In the genomic region with DNA sequence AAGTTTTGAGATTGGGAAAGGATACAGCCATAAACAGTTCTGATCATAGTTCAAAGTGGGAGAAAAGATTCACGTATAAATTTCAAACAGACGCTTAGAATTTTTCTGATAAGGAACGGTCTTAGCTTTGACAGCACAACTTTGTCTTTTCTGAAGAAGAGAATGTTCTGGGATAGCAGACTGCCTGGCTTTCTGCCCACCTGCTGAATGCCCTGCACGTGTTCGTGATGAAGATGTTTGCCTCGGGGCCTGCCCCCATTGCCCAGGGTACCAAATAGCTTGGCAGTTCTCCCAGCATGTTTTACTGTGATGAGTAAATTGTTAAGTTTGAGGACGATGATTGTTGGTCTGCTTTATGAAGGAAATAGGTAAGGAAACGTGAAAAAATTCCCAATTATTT, we compare ENCODE assay signal across 11 cellular contexts. TPM values are rescaled to one million over a fixed set of nuclear protein-coding genes. Genes with fewer than 3 reads are reported as not detected.
DNase-seq lines count a peak whose midpoint lies in the region; ATAC-seq, FAIRE-seq and TF ChIP-seq lines count a peak whose summit lies in the region.
"Had no signal": no experiment of that assay in that cellular context is flagged by ENCODE, and none has a peak within 500 bp of the region (broad histone marks: within the 10 kb centered on the region; RNA-seq: fewer than 3 reads in every experiment).

No MANE protein-coding gene starts in this region.

- H3K4me1 ChIP-seq in pancreas, result peaks cover 19 to 20% (median 19%) of the 10 kb centered on the region in 3 donors

- no peaks in the 10 kb centered on the region for H3K9me3 Mint-ChIP-seq in neural crest cell
- no peaks in the 10 kb centered on the region for H3K9me3 Mint-ChIP-seq in activated naive CD8-positive, alpha-beta T cell treated with anti-CD3 and anti-CD28 coated beads, Interleukin-2, amount 50 U/mL, for 24 hours

- no peak for ATAC-seq in activated naive CD8-positive, alpha-beta T cell treated with anti-CD3 and anti-CD28 coated beads, Interleukin-2, amount 50 U/mL, for 24 hours
- ATAC-seq in pancreas, result no peak
- ATAC-seq: stimulated activated naive CD8-positive, alpha-beta T cell treated with anti-CD3 and anti-CD28 coated beads, Interleukin-15, Interleukin-2, amounts not matched to agents 100 U/mL and 50 U/mL, for 24 hours had no signal

- H3K9me3 ChIP-seq in MG63, result no peaks in the 10 kb centered on the region; the same call in 1 of the 2 replicates
- H3K9me3 ChIP-seq in pancreas, result no peaks in the 10 kb centered on the region
- H3K9me3 ChIP-seq: spleen had no signal

- no peak overlapping the region for H3K4me3 ChIP-seq in AG10803 (ENCODE audit: low read length)
- no peak overlapping the region for H3K4me3 ChIP-seq in MG63
- H3K4me3 ChIP-seq in pancreas, result no peak overlapping the region
- H3K4me3 ChIP-seq: spleen had no signal

- no peak for FAIRE-seq in pancreas (lab: Jason Lieb, UNC)

- DNase-seq in AG10803 (ENCODE audit: low read depth) (peak; percentile 78), MG63 (peak; percentile 80), epithelial cell of prostate (ENCODE audit: low read depth, low spot score) (no peak), neural crest cell (ENCODE audit: low read depth, low spot score) (no peak), NCI-H82 (lab: John Stamatoyannopoulos, UW) (no peak), SIG-M5 (lab: John Stamatoyannopoulos, UW) (no peak), pancreas (no peak)
- no peak for DNase-seq in activated naive CD8-positive, alpha-beta T cell treated with anti-CD3 and anti-CD28 coated beads, Interleukin-2, amount 50 U/mL, for 24 hours
- DNase-seq: islet precursor cell; spleen; stimulated activated naive CD8-positive, alpha-beta T cell treated with anti-CD3 and anti-CD28 coated beads, Interleukin-15, Interleukin-2, amounts not matched to agents 100 U/mL and 50 U/mL, for 24 hours had no signal

- peak overlapping the region; percentile 34 for H3K27ac ChIP-seq in epithelial cell of prostate
- no peak overlapping the region for H3K27ac ChIP-seq in pancreas

- TF ChIP-seq CTCF in AG10803 (conservative IDR thresholded peaks at IDR 0.05; ENCODE audit: low read length) (no peak), neural crest cell (conservative IDR thresholded peaks at IDR 0.05) (no peak), pancreas (IDR thresholded peaks at IDR 0.05) (no peak)

- H3K36me3 ChIP-seq in MG63 (peaks cover 75% of the 10 kb centered on the region), pancreas (peaks cover 0 to 3% (median 0%) of the 10 kb centered on the region in 3 donors)

- intact Hi-C loops in pancreas (cut with DNase I), result no loop called here

- H3K27me3 ChIP-seq in MG63, result no peaks in the 10 kb centered on the region
- no peaks in the 10 kb centered on the region for H3K27me3 ChIP-seq in pancreas
- H3K27me3 ChIP-seq: spleen had no signal

- no peak overlapping the region for H3K27ac Mint-ChIP-seq in neural crest cell (ENCODE audit: unreplicated experiment)
- H3K27ac Mint-ChIP-seq in activated naive CD8-positive, alpha-beta T cell treated with anti-CD3 and anti-CD28 coated beads, Interleukin-2, amount 50 U/mL, for 24 hours, result no peak overlapping the region

- H3K4me1 Mint-ChIP-seq in neural crest cell, result peaks cover 44% of the 10 kb centered on the region
- H3K4me1 Mint-ChIP-seq in activated naive CD8-positive, alpha-beta T cell treated with anti-CD3 and anti-CD28 coated beads, Interleukin-2, amount 50 U/mL, for 24 hours, result peaks cover 55% of the 10 kb centered on the region

- H3K36me3 Mint-ChIP-seq in neural crest cell (ENCODE audit: low read depth), result peaks cover 8% of the 10 kb centered on the region
- peaks cover 49% of the 10 kb centered on the region for H3K36me3 Mint-ChIP-seq in activated naive CD8-positive, alpha-beta T cell treated with anti-CD3 and anti-CD28 coated beads, Interleukin-2, amount 50 U/mL, for 24 hours (ENCODE audit: low read depth)

- 21 to 26% methylated on average over 8 of the region's 8 CpGs for WGBS in pancreas, 2 donors

- peak overlapping the region; percentile 36 for H3K4me3 Mint-ChIP-seq in neural crest cell
- no peak overlapping the region for H3K4me3 Mint-ChIP-seq in activated naive CD8-positive, alpha-beta T cell treated with anti-CD3 and anti-CD28 coated beads, Interleukin-2, amount 50 U/mL, for 24 hours

- H3K27me3 Mint-ChIP-seq in neural crest cell (ENCODE audit: low read depth), result peaks cover 1% of the 10 kb centered on the region
- H3K27me3 Mint-ChIP-seq in activated naive CD8-positive, alpha-beta T cell treated with anti-CD3 and anti-CD28 coated beads, Interleukin-2, amount 50 U/mL, for 24 hours, result no peaks in the 10 kb centered on the region

RNA-seq across cellular contexts. Expression of gene MRPL33, which starts 4.6 kb away (rescaled TPM):
- 166 and 232 TPM in 2 replicates for total RNA-seq in MG63 (2014; rRNA removed; shearing (Covaris generic); ENCODE audit: low replicate concordance)
- 53.5 and 67.0 TPM in 2 replicates for total RNA-seq in neural crest cell
- total RNA-seq in pancreas, result 10 to 100 TPM; 17.8 to 29.7 (median 26.0) TPM
- 100 to 1,000 TPM in 1 of 2 donors, 10 to 100 TPM in 1; 29.2 to 120 TPM for polyA plus RNA-seq in pancreas

Comparison
In these comparisons a context has a peak if more than half of its experiments do, and no peak if none do; other contexts are left out.
1. DNase-seq: peak in AG10803 (single experiment) and MG63 (single experiment); none in epithelial cell of prostate (single experiment), neural crest cell (single experiment), NCI-H82 (single experiment), activated naive CD8-positive, alpha-beta T cell treated with anti-CD3 and anti-CD28 coated beads, Interleukin-2, amount 50 U/mL, for 24 hours (single experiment), SIG-M5 (single experiment) and pancreas (0 of 6).